In genomic region chr9:137441935-137442321, GRCh38 we compare ENCODE assay signal across 12 cellular contexts. TPM values are rescaled to one million over a fixed set of nuclear protein-coding genes. Genes with fewer than 3 reads are reported as not detected.
DNase-seq lines count a peak whose midpoint lies in the region; ATAC-seq and TF ChIP-seq lines count a peak whose summit lies in the region.
"Had no signal": no experiment of that assay in that cellular context is flagged by ENCODE, and none has a peak within 500 bp of the region (broad histone marks: within the 10 kb centered on the region; RNA-seq: fewer than 3 reads in every experiment).

No MANE protein-coding gene starts in this region.

- intact Hi-C loops in A673 (cut with micrococcal nuclease; ENCODE audit: unreplicated experiment), result no loop called here

- POLR2A ChIA-PET in T-cell (lab: Charles Lee) (no interaction called here), A673 (lab: Charles Lee; ENCODE audit: low non-redundant PET) (no interaction called here)

- no peak overlapping the region for H3K27ac Mint-ChIP-seq in activated T-cell treated with anti-CD3 and anti-CD28 coated beads, Interleukin-2, amount 50 U/mL, for 72 hours
- H3K27ac Mint-ChIP-seq in T-cell, result no peak overlapping the region

- no TSS peak for BruUV-seq in A673 (replicated peaks; lab: Mats Ljungman, UMichigan)

- H3K9me3 ChIP-seq in iPS-18a (ENCODE audit: control insufficient read depth, low read depth, low read length) (no peaks in the 10 kb centered on the region), suprapubic skin (no peaks in the 10 kb centered on the region), A673 (ENCODE audit: low read depth, low read length, poor library complexity, severe bottlenecking) (no peaks in the 10 kb centered on the region)
- H3K9me3 ChIP-seq: BE2C had no signal

- no peak overlapping the region for H3K9ac ChIP-seq in iPS-18a (ENCODE audit: low read length)

- 19% methylated on average over 6 of the region's 7 CpGs for WGBS in suprapubic skin

- H3K27me3 Mint-ChIP-seq in activated T-cell treated with anti-CD3 and anti-CD28 coated beads, Interleukin-2, amount 50 U/mL, for 72 hours (ENCODE audit: low read depth), result peaks cover 14% of the 10 kb centered on the region
- peaks cover 5 to 16% of the 10 kb centered on the region in 2 donors for H3K27me3 Mint-ChIP-seq in T-cell

- TF ChIP-seq POLR2A in suprapubic skin (IDR thresholded peaks at IDR 0.05), result no peak

- no peaks in the 10 kb centered on the region for H3K9me3 Mint-ChIP-seq in activated T-cell treated with anti-CD3 and anti-CD28 coated beads, Interleukin-2, amount 50 U/mL, for 72 hours
- H3K9me3 Mint-ChIP-seq in T-cell, result no peaks in the 10 kb centered on the region

- peaks cover 12% of the 10 kb centered on the region for H3K27me3 ChIP-seq in iPS-18a (ENCODE audit: control insufficient read depth, insufficient read depth, low read length)
- peaks cover 28% of the 10 kb centered on the region for H3K27me3 ChIP-seq in suprapubic skin
- H3K27me3 ChIP-seq in A673 (replicated peaks; ENCODE audit: insufficient read depth, low read depth, low read length, poor library complexity), result no peaks in the 10 kb centered on the region

- TF ChIP-seq CTCF in suprapubic skin (IDR thresholded peaks at IDR 0.05), result no peak
- TF ChIP-seq CTCF in A673 (conservative IDR thresholded peaks at IDR 0.05; ENCODE audit: low read depth, low read length), result no peak

- TF ChIP-seq EP300 in suprapubic skin (IDR thresholded peaks at IDR 0.05), result no peak

- H3K36me3 Mint-ChIP-seq in activated T-cell treated with anti-CD3 and anti-CD28 coated beads, Interleukin-2, amount 50 U/mL, for 72 hours (ENCODE audit: insufficient read depth in 2 of 2), result peaks cover 0 to 2% of the 10 kb centered on the region in 2 donors
- H3K36me3 Mint-ChIP-seq in T-cell, result no peaks in the 10 kb centered on the region

- H3K4me1 ChIP-seq in iPS-18a (ENCODE audit: control insufficient read depth, low read depth, low read length), result no peaks in the 10 kb centered on the region
- peaks cover 35% of the 10 kb centered on the region for H3K4me1 ChIP-seq in suprapubic skin
- peaks cover 6% of the 10 kb centered on the region for H3K4me1 ChIP-seq in A673 (ENCODE audit: insufficient read depth, low read length, poor library complexity, severe bottlenecking)

- H3K4me1 Mint-ChIP-seq in activated T-cell treated with anti-CD3 and anti-CD28 coated beads, Interleukin-2, amount 50 U/mL, for 72 hours (ENCODE audit: low read depth), result peaks cover 18% of the 10 kb centered on the region
- peaks cover 15 to 21% (median 19%) of the 10 kb centered on the region in 3 donors for H3K4me1 Mint-ChIP-seq in T-cell

- H3K27ac ChIP-seq in iPS-18a (ENCODE audit: low read length) (no peak overlapping the region), suprapubic skin (no peak overlapping the region), A673 (ENCODE audit: low read depth, low read length, poor library complexity, severe bottlenecking) (no peak overlapping the region)

- no peak for DNase-seq in activated T-cell treated with anti-CD3 and anti-CD28 coated beads, Interleukin-2, amount 50 U/mL, for 72 hours
- no peak for DNase-seq in activated T-cell treated with anti-CD3 and anti-CD28 coated beads for 4 hours
- DNase-seq in T-cell, result no peak
- no peak for DNase-seq in suprapubic skin (ENCODE audit: low spot score in 2 of 2)
- DNase-seq in HCEC 1CT, result no peak
- DNase-seq in T1000 (lab: John Stamatoyannopoulos, UW), result no peak
- DNase-seq in A673 (ENCODE audit: low spot score), result no peak
- DNase-seq: NCI-H524 treated with DMSO at 0.1 percent for 48 hours; stimulated activated CD4-positive, alpha-beta T cell treated with anti-CD3 and anti-CD28 coated beads, Interleukin-4, amount 100 ng/mL, for 4 hours had no signal

- CTCF ChIA-PET in T-cell (lab: Charles Lee) (interaction anchor here in 1 of 2 donors (0.6 to 0.7 kb wide), 2 partner anchors 104 to 488 kb away, joined by 5 to 8 read pairs; no protein-coding TSS in a partner anchor), A673 (lab: Charles Lee) (no interaction called here)

- peak overlapping the region; percentile 63 to 75 for H3K4me3 Mint-ChIP-seq in activated T-cell treated with anti-CD3 and anti-CD28 coated beads, Interleukin-2, amount 50 U/mL, for 72 hours
- peak overlapping the region; percentile 39 to 82 (median 57) for H3K4me3 Mint-ChIP-seq in T-cell

- H3K4me3 ChIP-seq in iPS-18a (ENCODE audit: low read length), result peak overlapping the region; percentile 34
- peak overlapping the region; percentile 51 for H3K4me3 ChIP-seq in suprapubic skin
- no peak overlapping the region for H3K4me3 ChIP-seq in A673 (ENCODE audit: low read depth, low read length, poor library complexity, severe bottlenecking)

- ATAC-seq in activated T-cell treated with anti-CD3 and anti-CD28 coated beads, Interleukin-2, amount 50 U/mL, for 72 hours (replicated peaks in 1 of 2), result no peak
- ATAC-seq in T-cell (replicated peaks in 1 of 4), result no peak

- no peaks in the 10 kb centered on the region for H3K36me3 ChIP-seq in iPS-18a (ENCODE audit: control insufficient read depth, low read depth, low read length)
- no peaks in the 10 kb centered on the region for H3K36me3 ChIP-seq in suprapubic skin
- H3K36me3 ChIP-seq in A673 (ENCODE audit: insufficient read depth, low read length, poor library complexity, severe bottlenecking), result no peaks in the 10 kb centered on the region
- H3K36me3 ChIP-seq: BE2C had no signal

RNA-seq across cellular contexts. Expression of gene ENTPD8, which starts 0.8 kb away (rescaled TPM):
- total RNA-seq in activated T-cell treated with anti-CD3 and anti-CD28 coated beads, Interleukin-2, amount 50 U/mL, for 72 hours, result not detected
- total RNA-seq in T-cell (not detected), suprapubic skin (not detected), A673 (2021) (not detected in 2 replicates)
- total RNA-seq: ureter had no signal

RNA-seq across cellular contexts. Expression of gene NSMF, which starts 17.2 kb away (rescaled TPM):
- total RNA-seq in activated T-cell treated with anti-CD3 and anti-CD28 coated beads, Interleukin-2, amount 50 U/mL, for 72 hours, result 10 to 100 TPM; 20.0 to 28.5 TPM
- total RNA-seq in T-cell (10 to 100 TPM; 40.5 to 89.5 (median 51.7) TPM), suprapubic skin (10 to 100 TPM; 36.1 to 48.1 (median 39.8) TPM), A673 (2021) (52.7 and 54.9 TPM in 2 replicates)

RNA-seq across cellular contexts. Expression of gene NOXA1, which starts 18.7 kb away (rescaled TPM):
- 1 to 10 TPM; 1.4 to 1.8 TPM for total RNA-seq in activated T-cell treated with anti-CD3 and anti-CD28 coated beads, Interleukin-2, amount 50 U/mL, for 72 hours
- total RNA-seq in T-cell, result 10 to 100 TPM in 2 of 5 donors, 1 to 10 TPM in 3; 6.4 to 11.7 (median 8.1) TPM
- total RNA-seq in suprapubic skin, result 1 to 10 TPM; 2.2 to 7.6 (median 4.0) TPM
- 0.28 and 0.79 TPM in 2 replicates for total RNA-seq in A673 (2021)

RNA-seq across cellular contexts. Expression of gene EXD3, which starts 19.0 kb away (rescaled TPM):
- 10 to 100 TPM; 23.7 to 26.0 TPM for total RNA-seq in activated T-cell treated with anti-CD3 and anti-CD28 coated beads, Interleukin-2, amount 50 U/mL, for 72 hours
- total RNA-seq in T-cell (10 to 100 TPM; 18.5 to 43.8 (median 38.0) TPM), suprapubic skin (10 to 100 TPM in 3 of 4 donors, 1 to 10 TPM in 1; 7.3 to 54.0 (median 16.4) TPM), A673 (2021) (6.3 and 9.4 TPM in 2 replicates)
